9 cellular contexts compared by ENCODE assay signal in the genomic region with DNA sequence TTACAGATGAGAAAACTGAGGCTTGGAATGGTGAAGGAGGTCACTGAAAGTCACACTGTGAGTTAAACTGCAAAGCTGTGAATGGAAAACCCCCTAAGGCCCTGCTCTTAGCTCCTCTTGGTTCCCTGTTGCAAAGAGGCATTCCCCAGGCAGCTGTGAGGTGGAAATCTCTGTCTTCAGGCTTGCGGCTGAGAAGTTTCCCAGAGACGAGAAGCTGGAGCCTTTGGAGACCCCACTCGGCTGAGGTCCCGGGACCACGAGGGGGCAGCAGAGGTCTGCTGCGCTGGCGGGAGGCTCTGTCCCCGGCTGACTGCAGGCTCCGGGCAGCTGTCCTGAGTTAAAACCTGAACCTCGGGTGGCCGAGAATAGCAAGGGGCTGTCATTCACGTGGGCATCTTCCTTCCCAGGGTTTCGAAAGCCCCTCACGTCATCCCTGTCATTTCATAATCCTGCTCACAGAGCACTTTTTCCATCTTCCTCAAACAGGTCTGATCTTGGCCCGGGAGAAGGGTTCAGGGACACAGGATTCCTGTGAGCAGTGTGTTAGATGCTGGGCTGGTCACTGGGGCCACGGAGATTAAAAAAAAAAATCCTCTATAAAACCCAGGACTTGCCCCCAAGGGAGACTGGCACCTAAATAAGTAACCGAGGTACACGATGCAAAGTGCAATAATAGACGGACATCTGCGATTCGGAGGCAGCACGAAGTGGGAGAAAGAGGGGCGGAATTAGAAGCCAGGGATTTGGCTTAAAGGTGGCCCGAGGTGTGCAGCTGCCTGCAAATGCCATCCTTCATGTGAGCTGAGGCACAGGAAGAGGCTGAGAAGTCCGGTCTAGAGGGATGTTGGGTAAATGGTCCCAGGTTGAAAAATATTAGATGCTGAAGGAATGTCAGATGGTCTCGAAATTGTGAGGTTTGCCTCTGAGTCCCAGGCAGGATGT. TPM values are rescaled to one million over a fixed set of nuclear protein-coding genes. Genes with fewer than 3 reads are reported as not detected.
A peak's percentile ranks its signal among the peaks of the same experiment; 100 is the strongest.
DNase-seq lines count a peak whose midpoint lies in the region; ATAC-seq and TF ChIP-seq lines count a peak whose summit lies in the region.
"Had no signal": no experiment of that assay in that cellular context is flagged by ENCODE, and none has a peak within 500 bp of the region (broad histone marks: within the 10 kb centered on the region; RNA-seq: fewer than 3 reads in every experiment).

No MANE protein-coding gene starts in this region.

- intact Hi-C loops in heart left ventricle (cut with DNase I) (loop anchor here (1.0 to 10.0 kb wide), 12 partner anchors 21 to 356 kb away; no protein-coding TSS in a partner anchor), prostate gland (cut with DNase I) (loop anchor here (2.0 kb wide), 1 partner anchor 86 kb away; no protein-coding TSS in a partner anchor), uterus (cut with DNase I; ENCODE audit: low total_unique reads) (loop anchor here (2.0 kb wide), 1 partner anchor 84 kb away; no protein-coding TSS in a partner anchor)

- WGBS in heart left ventricle, 4 donors: 38 to 60% (median 38%) methylated on average over 16 to 26 of the region's 26 CpGs
- 35% methylated on average over 26 of the region's 26 CpGs for WGBS in prostate gland

- no peaks in the 10 kb centered on the region for H3K9me3 ChIP-seq in SU-DHL-6 (ENCODE audit: insufficient read depth, low read length)
- H3K9me3 ChIP-seq in heart left ventricle: no peaks in the 10 kb centered on the region
- no peaks in the 10 kb centered on the region for H3K9me3 ChIP-seq in prostate gland
- H3K9me3 ChIP-seq in uterus: no peaks in the 10 kb centered on the region

- H3K36me3 ChIP-seq in SU-DHL-6 (ENCODE audit: low read length): no peaks in the 10 kb centered on the region
- H3K36me3 ChIP-seq in heart left ventricle: no peaks in the 10 kb centered on the region
- H3K36me3 ChIP-seq in prostate gland: no peaks in the 10 kb centered on the region
- no peaks in the 10 kb centered on the region for H3K36me3 ChIP-seq in uterus

- DNase-seq in COR-L47 (lab: John Stamatoyannopoulos, UW) (peak; percentile 54), NAMALWA (ENCODE audit: low spot score) (peak; percentile 82), heart left ventricle (peak; percentile 89 to 95 (median 90)), prostate gland (ENCODE audit: low spot score) (peak; percentile 83), uterus (peak; percentile 90 to 93)
- DNase-seq in activated naive CD8-positive, alpha-beta T cell treated with anti-CD3 and anti-CD28 coated beads, Interleukin-2, amount 10 ng/mL, durations not matched to agents 7 days and 5 days: peak; percentile 85

- ATAC-seq in GM21619 (IDR thresholded peaks at IDR 0.05; ENCODE audit: unreplicated experiment): peak; percentile 73
- ATAC-seq in activated naive CD8-positive, alpha-beta T cell treated with anti-CD3 and anti-CD28 coated beads, Interleukin-2, amount 10 ng/mL, durations not matched to agents 7 days and 5 days (ENCODE audit: low read depth): peak; percentile 94
- peak; percentile 89 to 95 (median 94) for ATAC-seq in heart left ventricle

- H3K4me1 ChIP-seq in heart left ventricle: peaks cover 0 to 47% (median 32%) of the 10 kb centered on the region in 12 donors
- no peaks in the 10 kb centered on the region for H3K4me1 ChIP-seq in prostate gland (replicated peaks)
- peaks cover 0 to 4% of the 10 kb centered on the region in 2 donors for H3K4me1 ChIP-seq in uterus

- H2AFZ ChIP-seq in SU-DHL-6 (ENCODE audit: low read depth, low read length, severe bottlenecking): no peak overlapping the region

- POLR2A ChIA-PET in activated naive CD8-positive, alpha-beta T cell treated with anti-CD3 and anti-CD28 coated beads, Interleukin-2, amount 10 ng/mL, durations not matched to agents 7 days and 5 days (lab: Charles Lee): interaction anchor here (0.5 kb wide), 1 partner anchor 161 kb away, joined by 6 read pairs; no protein-coding TSS in a partner anchor

- no peaks in the 10 kb centered on the region for H3K27me3 ChIP-seq in SU-DHL-6 (ENCODE audit: low read length)
- H3K27me3 ChIP-seq in heart left ventricle: no peaks in the 10 kb centered on the region
- H3K27me3 ChIP-seq in prostate gland (replicated peaks; ENCODE audit: insufficient read depth): no peaks in the 10 kb centered on the region
- no peaks in the 10 kb centered on the region for H3K27me3 ChIP-seq in uterus

- no peaks in the 10 kb centered on the region for H3K36me3 Mint-ChIP-seq in activated naive CD8-positive, alpha-beta T cell treated with anti-CD3 and anti-CD28 coated beads, Interleukin-2, amount 10 ng/mL, durations not matched to agents 7 days and 5 days

- no peak overlapping the region for H3K4me3 ChIP-seq in SU-DHL-6 (ENCODE audit: insufficient read depth, low read length, poor library complexity, severe bottlenecking)
- no peak overlapping the region for H3K4me3 ChIP-seq in heart left ventricle
- H3K4me3 ChIP-seq in prostate gland: no peak overlapping the region
- H3K4me3 ChIP-seq in uterus: no peak overlapping the region

- no peak overlapping the region for H3K27ac Mint-ChIP-seq in activated naive CD8-positive, alpha-beta T cell treated with anti-CD3 and anti-CD28 coated beads, Interleukin-2, amount 10 ng/mL, durations not matched to agents 7 days and 5 days

- no peak overlapping the region for H3K4me2 ChIP-seq in SU-DHL-6 (ENCODE audit: low read depth, low read length, poor library complexity, severe bottlenecking)

- no peaks in the 10 kb centered on the region for H3K9me3 Mint-ChIP-seq in activated naive CD8-positive, alpha-beta T cell treated with anti-CD3 and anti-CD28 coated beads, Interleukin-2, amount 10 ng/mL, durations not matched to agents 7 days and 5 days

- peak; percentile 80 for TF ChIP-seq CTCF in SU-DHL-6 (IDR thresholded peaks at IDR 0.05; ENCODE audit: insufficient read depth, low read length, poor library complexity, severe bottlenecking)
- peak; percentile 90 to 99 (median 98) for TF ChIP-seq CTCF in heart left ventricle (IDR thresholded peaks at IDR 0.05)
- peak; percentile 89 to 96 (median 94) for TF ChIP-seq CTCF in prostate gland (IDR thresholded peaks at IDR 0.05)
- TF ChIP-seq CTCF in uterus (IDR thresholded peaks at IDR 0.05): peak; percentile 96 to 99 (median 98)

- peaks cover 6% of the 10 kb centered on the region for H3K4me1 Mint-ChIP-seq in activated naive CD8-positive, alpha-beta T cell treated with anti-CD3 and anti-CD28 coated beads, Interleukin-2, amount 10 ng/mL, durations not matched to agents 7 days and 5 days

- no peaks in the 10 kb centered on the region for H3K79me2 ChIP-seq in SU-DHL-6 (ENCODE audit: insufficient read depth, low read length)

- no peak overlapping the region for H3K4me3 Mint-ChIP-seq in activated naive CD8-positive, alpha-beta T cell treated with anti-CD3 and anti-CD28 coated beads, Interleukin-2, amount 10 ng/mL, durations not matched to agents 7 days and 5 days

- peaks cover 36% of the 10 kb centered on the region for H3K27me3 Mint-ChIP-seq in activated naive CD8-positive, alpha-beta T cell treated with anti-CD3 and anti-CD28 coated beads, Interleukin-2, amount 10 ng/mL, durations not matched to agents 7 days and 5 days

- no peak overlapping the region for H3K9ac ChIP-seq in SU-DHL-6 (ENCODE audit: low read length)

- no peaks in the 10 kb centered on the region for H3K9me2 ChIP-seq in SU-DHL-6 (replicated peaks; ENCODE audit: insufficient read depth, low read length)

- no peak for TF ChIP-seq POLR2A in heart left ventricle (IDR thresholded peaks at IDR 0.05)
- no peak for TF ChIP-seq POLR2A in prostate gland (IDR thresholded peaks at IDR 0.05)
- no peak for TF ChIP-seq POLR2A in uterus (IDR thresholded peaks at IDR 0.05)

- H3F3A ChIP-seq in SU-DHL-6 (ENCODE audit: insufficient read depth): no peaks in the 10 kb centered on the region

- H4K20me1 ChIP-seq in SU-DHL-6 (ENCODE audit: low read depth, low read length): no peaks in the 10 kb centered on the region

- no peak overlapping the region for H3K27ac ChIP-seq in SU-DHL-6 (ENCODE audit: low read depth, low read length)
- H3K27ac ChIP-seq in heart left ventricle: peak overlapping the region in 9 of 12 donors; percentile 15 to 71 (median 52)
- no peak overlapping the region for H3K27ac ChIP-seq in prostate gland
- H3K27ac ChIP-seq in uterus: peak overlapping the region; percentile 29 to 56

RNA-seq across cellular contexts. Expression of gene ATOH8, which starts 24.6 kb away (rescaled TPM):
- not detected for total RNA-seq in activated naive CD8-positive, alpha-beta T cell treated with anti-CD3 and anti-CD28 coated beads, Interleukin-2, amount 10 ng/mL, durations not matched to agents 7 days and 5 days
- total RNA-seq in heart left ventricle: 100 to 1,000 TPM in 1 of 9 donors, 10 to 100 TPM in 8; 11.8 to 103 (median 18.5) TPM
- 10 to 100 TPM; 22.9 to 37.9 TPM for polyA plus RNA-seq in heart left ventricle
- total RNA-seq in prostate gland: 10 to 100 TPM; 40.1 to 49.8 TPM
- 10 to 100 TPM; 13.2 to 83.0 (median 45.3) TPM for total RNA-seq in uterus
- total RNA-seq: activated CD8-positive, alpha-beta memory T cell treated with anti-CD3 and anti-CD28 coated beads for 36 hours had no signal

RNA-seq across cellular contexts. Expression of gene GNLY, which starts 35.0 kb away (rescaled TPM):
- 10 to 100 TPM; 22.0 to 27.5 TPM for total RNA-seq in activated naive CD8-positive, alpha-beta T cell treated with anti-CD3 and anti-CD28 coated beads, Interleukin-2, amount 10 ng/mL, durations not matched to agents 7 days and 5 days
- 10 to 100 TPM in 1 of 9 donors, 1 to 10 TPM in 4, under 1 TPM in 2, not detected in 2; 0.29 to 47.1 (median 2.1) TPM for total RNA-seq in heart left ventricle
- polyA plus RNA-seq in heart left ventricle: 1 to 10 TPM; 1.3 to 2.3 TPM
- total RNA-seq in prostate gland: under 1 TPM; 0.36 to 0.68 TPM
- total RNA-seq in uterus: 1 to 10 TPM in 2 of 4 donors, under 1 TPM in 1, not detected in 1; 0.48 to 5.9 (median 4.8) TPM

Comparison
In these comparisons a context has a peak if more than half of its experiments do, and no peak if none do; other contexts are left out.
1. H3K27ac ChIP-seq: peak in heart left ventricle (9 of 12) and uterus (2 of 2); none in SU-DHL-6 (single experiment) and prostate gland (0 of 2).
2. RNA of gene ATOH8, which starts 24.6 kb away (total RNA-seq): 13.2 to 83.0 TPM in uterus, 40.1 to 49.8 TPM in prostate gland and 11.8 to 103 TPM in heart left ventricle; not detected in activated naive CD8-positive, alpha-beta T cell treated with anti-CD3 and anti-CD28 coated beads, Interleukin-2, amount 10 ng/mL, durations not matched to agents 7 days and 5 days; every median in the first group is over 10 times any median in the second.
3. Peak in every context shown above with its lines, with median percentiles within 50 percentile points of each other: DNase-seq, ATAC-seq and CTCF ChIP-seq.